ENCODE assay signal across 1 cellular context in the genomic region with DNA sequence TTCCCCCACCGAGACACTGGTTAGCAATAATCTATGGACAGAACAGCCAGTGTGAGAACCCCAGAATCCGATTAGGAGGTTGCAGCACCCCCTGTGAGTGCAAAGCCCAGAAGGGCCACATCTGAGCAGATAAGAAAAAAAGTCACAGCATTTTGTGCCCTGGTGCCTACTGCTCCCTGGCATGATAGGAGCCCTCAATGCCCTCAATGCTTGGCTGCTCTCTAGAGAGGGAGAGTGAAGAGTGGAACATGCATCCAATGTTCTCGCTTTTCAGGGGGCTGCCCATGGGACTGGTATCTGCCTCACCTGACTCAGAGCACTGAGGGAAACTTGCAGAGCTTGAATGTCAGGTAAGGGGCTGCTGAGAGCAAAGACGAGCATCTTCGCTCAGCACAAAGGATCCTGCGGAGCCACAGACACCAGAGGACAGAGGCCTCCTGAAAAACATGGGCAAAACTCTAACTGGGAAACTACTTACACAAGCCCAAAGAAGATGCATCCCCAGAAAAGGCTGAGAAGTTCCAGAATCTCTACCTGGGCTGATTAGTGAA.
TF ChIP-seq lines count a peak whose summit lies in the region.

No MANE protein-coding gene starts in this region.

TF ChIP-seq in GM23338, 12 proteins besides CTCF, POLR2A, EP300 and RAD21:
- TF ChIP-seq, protein P1, sequence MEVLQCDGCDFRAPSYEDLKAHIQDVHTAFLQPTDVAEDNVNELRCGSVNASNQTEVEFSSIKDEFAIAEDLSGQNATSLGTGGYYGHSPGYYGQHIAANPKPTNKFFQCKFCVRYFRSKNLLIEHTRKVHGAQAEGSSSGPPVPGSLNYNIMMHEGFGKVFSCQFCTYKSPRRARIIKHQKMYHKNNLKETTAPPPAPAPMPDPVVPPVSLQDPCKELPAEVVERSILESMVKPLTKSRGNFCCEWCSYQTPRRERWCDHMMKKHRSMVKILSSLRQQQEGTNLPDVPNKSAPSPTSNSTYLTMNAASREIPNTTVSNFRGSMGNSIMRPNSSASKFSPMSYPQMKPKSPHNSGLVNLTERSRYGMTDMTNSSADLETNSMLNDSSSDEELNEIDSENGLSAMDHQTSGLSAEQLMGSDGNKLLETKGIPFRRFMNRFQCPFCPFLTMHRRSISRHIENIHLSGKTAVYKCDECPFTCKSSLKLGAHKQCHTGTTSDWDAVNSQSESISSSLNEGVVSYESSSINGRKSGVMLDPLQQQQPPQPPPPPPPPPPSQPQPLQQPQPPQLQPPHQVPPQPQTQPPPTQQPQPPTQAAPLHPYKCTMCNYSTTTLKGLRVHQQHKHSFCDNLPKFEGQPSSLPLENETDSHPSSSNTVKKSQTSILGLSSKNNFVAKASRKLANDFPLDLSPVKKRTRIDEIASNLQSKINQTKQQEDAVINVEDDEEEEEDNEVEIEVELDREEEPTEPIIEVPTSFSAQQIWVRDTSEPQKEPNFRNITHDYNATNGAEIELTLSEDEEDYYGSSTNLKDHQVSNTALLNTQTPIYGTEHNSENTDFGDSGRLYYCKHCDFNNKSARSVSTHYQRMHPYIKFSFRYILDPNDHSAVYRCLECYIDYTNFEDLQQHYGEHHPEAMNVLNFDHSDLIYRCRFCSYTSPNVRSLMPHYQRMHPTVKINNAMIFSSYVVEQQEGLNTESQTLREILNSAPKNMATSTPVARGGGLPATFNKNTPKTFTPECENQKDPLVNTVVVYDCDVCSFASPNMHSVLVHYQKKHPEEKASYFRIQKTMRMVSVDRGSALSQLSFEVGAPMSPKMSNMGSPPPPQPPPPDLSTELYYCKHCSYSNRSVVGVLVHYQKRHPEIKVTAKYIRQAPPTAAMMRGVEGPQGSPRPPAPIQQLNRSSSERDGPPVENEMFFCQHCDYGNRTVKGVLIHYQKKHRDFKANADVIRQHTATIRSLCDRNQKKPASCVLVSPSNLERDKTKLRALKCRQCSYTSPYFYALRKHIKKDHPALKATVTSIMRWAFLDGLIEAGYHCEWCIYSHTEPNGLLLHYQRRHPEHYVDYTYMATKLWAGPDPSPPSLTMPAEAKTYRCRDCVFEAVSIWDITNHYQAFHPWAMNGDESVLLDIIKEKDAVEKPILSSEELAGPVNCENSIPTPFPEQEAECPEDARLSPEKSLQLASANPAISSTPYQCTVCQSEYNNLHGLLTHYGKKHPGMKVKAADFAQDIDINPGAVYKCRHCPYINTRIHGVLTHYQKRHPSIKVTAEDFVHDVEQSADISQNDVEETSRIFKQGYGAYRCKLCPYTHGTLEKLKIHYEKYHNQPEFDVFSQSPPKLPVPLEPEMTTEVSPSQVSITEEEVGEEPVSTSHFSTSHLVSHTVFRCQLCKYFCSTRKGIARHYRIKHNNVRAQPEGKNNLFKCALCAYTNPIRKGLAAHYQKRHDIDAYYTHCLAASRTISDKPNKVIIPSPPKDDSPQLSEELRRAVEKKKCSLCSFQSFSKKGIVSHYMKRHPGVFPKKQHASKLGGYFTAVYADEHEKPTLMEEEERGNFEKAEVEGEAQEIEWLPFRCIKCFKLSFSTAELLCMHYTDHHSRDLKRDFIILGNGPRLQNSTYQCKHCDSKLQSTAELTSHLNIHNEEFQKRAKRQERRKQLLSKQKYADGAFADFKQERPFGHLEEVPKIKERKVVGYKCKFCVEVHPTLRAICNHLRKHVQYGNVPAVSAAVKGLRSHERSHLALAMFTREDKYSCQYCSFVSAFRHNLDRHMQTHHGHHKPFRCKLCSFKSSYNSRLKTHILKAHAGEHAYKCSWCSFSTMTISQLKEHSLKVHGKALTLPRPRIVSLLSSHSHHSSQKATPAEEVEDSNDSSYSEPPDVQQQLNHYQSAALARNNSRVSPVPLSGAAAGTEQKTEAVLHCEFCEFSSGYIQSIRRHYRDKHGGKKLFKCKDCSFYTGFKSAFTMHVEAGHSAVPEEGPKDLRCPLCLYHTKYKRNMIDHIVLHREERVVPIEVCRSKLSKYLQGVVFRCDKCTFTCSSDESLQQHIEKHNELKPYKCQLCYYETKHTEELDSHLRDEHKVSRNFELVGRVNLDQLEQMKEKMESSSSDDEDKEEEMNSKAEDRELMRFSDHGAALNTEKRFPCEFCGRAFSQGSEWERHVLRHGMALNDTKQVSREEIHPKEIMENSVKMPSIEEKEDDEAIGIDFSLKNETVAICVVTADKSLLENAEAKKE (CRISPR knock-in tag; IDR thresholded peaks at IDR 0.05) = no peak
- TF ChIP-seq EZH2 (IDR thresholded peaks at IDR 0.05; ENCODE audit: low read depth, unreplicated experiment) (no peak), JUNB (IDR thresholded peaks at IDR 0.05; ENCODE audit: unreplicated experiment) (no peak), CREB1 (CRISPR knock-in tag; IDR thresholded peaks at IDR 0.05; ENCODE audit: low read depth) (no peak), ZNF114 (CRISPR knock-in tag; IDR thresholded peaks at IDR 0.05) (no peak)
